Comparison of ENCODE assay signal across 10 cellular contexts in the genomic region with DNA sequence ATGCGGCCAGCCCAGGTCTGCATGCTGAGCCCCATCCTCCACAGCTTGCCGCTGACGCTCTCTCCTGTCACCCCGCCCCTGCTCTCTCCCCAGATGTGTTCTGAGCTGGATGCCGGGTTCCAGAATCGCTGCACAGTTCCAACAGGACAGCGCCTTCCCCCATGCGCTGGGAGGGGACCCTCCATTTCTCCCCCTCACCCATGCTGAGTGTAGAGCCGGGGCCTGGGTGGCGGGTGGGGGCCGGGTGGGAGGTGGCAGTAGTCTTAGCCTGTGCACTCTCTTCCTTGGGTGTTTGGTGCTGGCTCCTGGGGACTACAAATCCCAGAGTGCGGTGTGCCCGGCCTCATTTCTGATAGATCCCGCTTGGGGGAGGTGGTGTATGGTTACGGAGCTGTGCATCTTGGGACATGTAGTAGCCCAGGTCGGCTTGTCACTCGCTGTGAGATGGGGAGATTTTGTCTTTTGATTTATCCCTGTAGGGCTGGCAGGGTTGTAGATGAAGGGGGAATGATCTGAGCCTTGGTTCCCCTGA. TPM values are rescaled to one million over a fixed set of nuclear protein-coding genes. Genes with fewer than 3 reads are reported as not detected.
A peak's percentile ranks its signal among the peaks of the same experiment; 100 is the strongest.
DNase-seq lines count a peak whose midpoint lies in the region; ATAC-seq and TF ChIP-seq lines count a peak whose summit lies in the region.
"Had no signal": no experiment of that assay in that cellular context is flagged by ENCODE, and none has a peak within 500 bp of the region (broad histone marks: within the 10 kb centered on the region; RNA-seq: fewer than 3 reads in every experiment).

No MANE protein-coding gene starts in this region.

- peak overlapping the region; percentile 76 for H3K27ac Mint-ChIP-seq in activated T-cell treated with anti-CD3 and anti-CD28 coated beads, Interleukin-2, amount 50 U/mL, for 24 hours
- peak overlapping the region; percentile 78 for H3K27ac Mint-ChIP-seq in chondrocyte (ENCODE audit: unreplicated experiment)

- no peaks in the 10 kb centered on the region for H3K27me3 Mint-ChIP-seq in activated T-cell treated with anti-CD3 and anti-CD28 coated beads, Interleukin-2, amount 50 U/mL, for 24 hours
- no peaks in the 10 kb centered on the region for H3K27me3 Mint-ChIP-seq in chondrocyte (ENCODE audit: low read depth)
- H3K27me3 Mint-ChIP-seq: B cell had no signal

- no peaks in the 10 kb centered on the region for H3K27me3 ChIP-seq in layer of hippocampus (ENCODE audit: control insufficient read depth, insufficient read depth, low read length)

- intact Hi-C loops in left colon (cut with DNase I, micrococcal nuclease): no loop called here

- H3K4me3 Mint-ChIP-seq in activated T-cell treated with anti-CD3 and anti-CD28 coated beads, Interleukin-2, amount 50 U/mL, for 24 hours: no peak overlapping the region
- no peak overlapping the region for H3K4me3 Mint-ChIP-seq in chondrocyte (ENCODE audit: unreplicated experiment)
- H3K4me3 Mint-ChIP-seq: B cell had no signal

- peaks cover 10% of the 10 kb centered on the region for H3K4me1 Mint-ChIP-seq in activated T-cell treated with anti-CD3 and anti-CD28 coated beads, Interleukin-2, amount 50 U/mL, for 24 hours (ENCODE audit: low read depth)
- H3K4me1 Mint-ChIP-seq in chondrocyte (ENCODE audit: low read depth): peaks cover 49% of the 10 kb centered on the region

- peaks cover 49% of the 10 kb centered on the region for H3K36me3 Mint-ChIP-seq in activated T-cell treated with anti-CD3 and anti-CD28 coated beads, Interleukin-2, amount 50 U/mL, for 24 hours (ENCODE audit: low read depth)
- H3K36me3 Mint-ChIP-seq in chondrocyte (ENCODE audit: low read depth): peaks cover 11% of the 10 kb centered on the region

- H3K27ac ChIP-seq in layer of hippocampus (ENCODE audit: low read depth, low read length): peak overlapping the region; percentile 100

- no peaks in the 10 kb centered on the region for H3K9me3 Mint-ChIP-seq in activated T-cell treated with anti-CD3 and anti-CD28 coated beads, Interleukin-2, amount 50 U/mL, for 24 hours
- H3K9me3 Mint-ChIP-seq in chondrocyte (ENCODE audit: low read depth): no peaks in the 10 kb centered on the region

- no peak for ATAC-seq in left colon
- ATAC-seq in HG03469 (IDR thresholded peaks at IDR 0.05; ENCODE audit: unreplicated experiment): no peak

- DNase-seq in activated T-cell treated with anti-CD3 and anti-CD28 coated beads, Interleukin-2, amount 50 U/mL, for 24 hours: no peak
- no peak for DNase-seq in activated T-cell treated with anti-CD3 and anti-CD28 coated beads, Interleukin-2, amount 50 U/mL, for 1 hour
- DNase-seq in chondrocyte (ENCODE audit: low spot score) (peak; percentile 81), ureter (ENCODE audit: low spot score) (peak; percentile 74), left colon (no peak), NCI-H2107 (lab: John Stamatoyannopoulos, UW) (no peak)

- no peak for TF ChIP-seq CTCF in chondrocyte (IDR thresholded peaks at IDR 0.05)

RNA-seq across cellular contexts. Expression of gene DNAJB2, which starts 6.8 kb away (rescaled TPM):
- total RNA-seq in chondrocyte: 50.7 to 55.6 TPM (median 55.0 TPM) in 3 replicates
- 93.6 TPM for total RNA-seq in ureter
- total RNA-seq in left colon: 10 to 100 TPM; 64.2 to 67.6 TPM

RNA-seq across cellular contexts. Expression of gene PTPRN, which starts 23.2 kb away (rescaled TPM):
- total RNA-seq in chondrocyte: 0.67 to 0.87 TPM (median 0.80 TPM) in 3 replicates
- not detected for total RNA-seq in ureter
- 1 to 10 TPM; 1.9 to 2.3 TPM for total RNA-seq in left colon
- total RNA-seq: B cell, dermis microvascular lymphatic vessel endothelial cell had no signal

RNA-seq across cellular contexts. Expression of gene TUBA4A, which starts 32.2 kb away (rescaled TPM):
- total RNA-seq in chondrocyte: 9.4 to 19.7 TPM (median 11.5 TPM) in 3 replicates
- total RNA-seq in ureter: 85.1 TPM
- 10 to 100 TPM; 60.2 to 83.1 TPM for total RNA-seq in left colon

RNA-seq across cellular contexts. Expression of gene TUBA4B, which starts 32.9 kb away (rescaled TPM):
- total RNA-seq in chondrocyte (not detected in 3 replicates), ureter (not detected), left colon (not detected)
- total RNA-seq: B cell, dermis microvascular lymphatic vessel endothelial cell had no signal

RNA-seq across cellular contexts. Expression of gene STK16, which starts 40.7 kb away (rescaled TPM):
- total RNA-seq in chondrocyte (24.4 to 32.0 TPM (median 25.9 TPM) in 3 replicates), ureter (32.9 TPM), left colon (10 to 100 TPM; 41.9 to 42.5 TPM)

Comparison
In these comparisons a context has a peak if more than half of its experiments do, and no peak if none do; other contexts are left out.
1. DNase-seq: peak in chondrocyte (single experiment) and ureter (single experiment); none in activated T-cell treated with anti-CD3 and anti-CD28 coated beads, Interleukin-2, amount 50 U/mL, for 24 hours (single experiment), activated T-cell treated with anti-CD3 and anti-CD28 coated beads, Interleukin-2, amount 50 U/mL, for 1 hour (single experiment), left colon (0 of 2) and NCI-H2107 (single experiment).